ENCODE assay signal across 16 cellular contexts in genomic region chr1:85121744-85122143, GRCh38.
DNase-seq lines count a peak whose midpoint lies in the region; ATAC-seq, FAIRE-seq and TF ChIP-seq lines count a peak whose summit lies in the region.
"Had no signal": no experiment of that assay in that cellular context is flagged by ENCODE, and none has a peak within 500 bp of the region (broad histone marks: within the 10 kb centered on the region; RNA-seq: fewer than 3 reads in every experiment).

No MANE protein-coding gene starts in this region.

- H4K8ac ChIP-seq in IMR-90 (ENCODE audit: low read depth in 2 of 2, low read length in 2 of 2) (no peak overlapping the region), H1 (ENCODE audit: extremely low read depth, insufficient read depth, low read length) (no peak overlapping the region), H9 (replicated peaks; ENCODE audit: insufficient read length, low read depth, low read length) (no peak overlapping the region)

- H3K4me2 ChIP-seq in IMR-90 (ENCODE audit: low read depth, low read length) (no peak overlapping the region), H1 (ENCODE audit: insufficient read depth in 1 of 2, low read depth in 2 of 2, low read length in 2 of 2) (no peak overlapping the region), keratinocyte (ENCODE audit: control insufficient read depth, extremely low read depth, insufficient read depth, low read depth, low read length) (no peak overlapping the region), H9 (ENCODE audit: insufficient read depth, insufficient read length, low read length) (no peak overlapping the region)

- intact Hi-C loops in IMR-90 (cut with micrococcal nuclease): no loop called here

- TF ChIP-seq RAD21 in IMR-90 (IDR thresholded peaks at IDR 0.05; ENCODE audit: low read length) (no peak), H1 (IDR thresholded peaks at IDR 0.05 in 1 of 2, conservative IDR thresholded peaks at IDR 0.05 in 1 of 2; ENCODE audit: low read depth in 2 of 2, low read length in 2 of 2) (no peak)

- H3K4me1 ChIP-seq in IMR-90 (ENCODE audit: control insufficient read depth, insufficient read depth, low read length) (peaks cover 5% of the 10 kb centered on the region), H1 (replicated peaks in 1 of 4; ENCODE audit: control insufficient read depth in 3 of 4, insufficient read depth in 4 of 4, low read length in 3 of 4) (no peaks in the 10 kb centered on the region), keratinocyte (ENCODE audit: control insufficient read depth, extremely low read depth, insufficient read depth, low read length) (no peaks in the 10 kb centered on the region), H9 (ENCODE audit: insufficient read depth, low read length) (no peaks in the 10 kb centered on the region)

- H3K79me1 ChIP-seq in IMR-90 (ENCODE audit: low read depth in 1 of 2, low read length in 2 of 2) (no peaks in the 10 kb centered on the region), H1 (ENCODE audit: low read depth, low read length) (no peaks in the 10 kb centered on the region), H9 (ENCODE audit: insufficient read depth, low read depth, low read length, poor library complexity, severe bottlenecking) (no peaks in the 10 kb centered on the region)

- H3K4me1 Mint-ChIP-seq in H9: peaks cover 8 to 14% of the 10 kb centered on the region in 2 experiments
- H3K4me1 Mint-ChIP-seq: B cell had no signal

- no TSS peak for BruUV-seq in IMR-90 (replicated peaks; lab: Mats Ljungman, UMichigan)

- H2AFZ ChIP-seq in IMR-90 (replicated peaks; ENCODE audit: low read length, poor library complexity): no peak overlapping the region
- H2AFZ ChIP-seq in H1 (ENCODE audit: low read length): 0 out of 2 replicates have a peak overlapping the region, but pooled peaks have one; percentile 18
- H2AFZ ChIP-seq in keratinocyte (ENCODE audit: control insufficient read depth, low read length): no peak overlapping the region
- no peak overlapping the region for H2AFZ ChIP-seq in H9 (ENCODE audit: low read length)

- H3T11ph ChIP-seq in H9 (ENCODE audit: low read length): no peak overlapping the region

- POLR2A ChIA-PET in IMR-90 (lab: Charles Lee; ENCODE audit: unreplicated experiment): no interaction called here
- POLR2A ChIA-PET in H1 (lab: Charles Lee; ENCODE audit: partially characterized antibody): no interaction called here

- H2AK5ac ChIP-seq in IMR-90 (ENCODE audit: low read depth, low read length): no peak overlapping the region
- H2AK5ac ChIP-seq in H1 (ENCODE audit: low read depth, low read length): no peak overlapping the region
- H2AK5ac ChIP-seq in H9 (ENCODE audit: insufficient read length, low read length): no peak overlapping the region

- H3K36me3 Mint-ChIP-seq in H9 (ENCODE audit: insufficient read depth in 1 of 3, low read depth in 3 of 3): no peaks in the 10 kb centered on the region

- H3K9me3 Mint-ChIP-seq in H9: no peaks in the 10 kb centered on the region
- H3K9me3 Mint-ChIP-seq: CD4-positive, alpha-beta T cell had no signal

- no peak overlapping the region for H4K91ac ChIP-seq in IMR-90 (ENCODE audit: insufficient read depth, low read depth, low read length)
- no peak overlapping the region for H4K91ac ChIP-seq in H1 (replicated peaks; ENCODE audit: insufficient read length, low read length)
- no peak overlapping the region for H4K91ac ChIP-seq in H9 (ENCODE audit: insufficient read length, low read depth, low read length)

- H3K23me2 ChIP-seq in H1 (ENCODE audit: low read depth, low read length): no peaks in the 10 kb centered on the region
- no peaks in the 10 kb centered on the region for H3K23me2 ChIP-seq in H9 (ENCODE audit: insufficient read length, low read depth, low read length, poor library complexity, severe bottlenecking)

- H3K4me3 ChIP-seq in IMR-90 (ENCODE audit: insufficient read depth, low read depth, low read length) (no peak overlapping the region), H1 (ENCODE audit: extremely low read depth in 1 of 4, insufficient read depth in 2 of 4, low read depth in 3 of 4, low read length in 4 of 4) (no peak overlapping the region), keratinocyte (ENCODE audit: control insufficient read depth in 2 of 3, extremely low read depth in 1 of 3, insufficient read depth in 2 of 3, low read depth in 1 of 3, low read length in 3 of 3) (no peak overlapping the region)

- no peak overlapping the region for H2AK9ac ChIP-seq in IMR-90 (replicated peaks; ENCODE audit: low read depth, low read length, poor library complexity)

- H3K9me3 ChIP-seq in IMR-90 (ENCODE audit: control insufficient read depth, insufficient read depth, low read length): no peaks in the 10 kb centered on the region
- no peaks in the 10 kb centered on the region for H3K9me3 ChIP-seq in H1 (ENCODE audit: insufficient read depth in 2 of 2, low read depth in 1 of 2, low read length in 1 of 2)
- no peaks in the 10 kb centered on the region for H3K9me3 ChIP-seq in keratinocyte (ENCODE audit: control insufficient read depth, low read depth, low read length)
- no peaks in the 10 kb centered on the region for H3K9me3 ChIP-seq in H9 (ENCODE audit: control insufficient read depth, low read depth, low read length)

- DNase-seq in ELR (ENCODE audit: low read depth): peak; percentile 45
- DNase-seq in IMR-90: peak; percentile 55
- DNase-seq in H1 (ENCODE audit: low read depth in 1 of 2, low spot score in 2 of 2): no peak
- no peak for DNase-seq in keratinocyte (ENCODE audit: low read depth, low spot score)
- DNase-seq in GM13977 (ENCODE audit: low spot score): no peak
- no peak for DNase-seq in H9
- no peak for DNase-seq in activated CD4-positive, alpha-beta T cell treated with anti-CD3 and anti-CD28 coated beads for 4 hours
- DNase-seq: ACHN; C1 segment of cervical spinal cord; Calu3; CD4-positive, alpha-beta T cell; DMS 273 treated with DMSO at 0.1 percent for 48 hours had no signal

- no peaks in the 10 kb centered on the region for H3K79me2 ChIP-seq in H1 (ENCODE audit: control insufficient read depth in 1 of 2, insufficient read depth in 2 of 2, low read length in 2 of 2)
- H3K79me2 ChIP-seq in keratinocyte (ENCODE audit: control insufficient read depth, insufficient read depth, low read length): no peaks in the 10 kb centered on the region
- H3K79me2 ChIP-seq in H9 (ENCODE audit: insufficient read depth, low read length): no peaks in the 10 kb centered on the region

- dilution Hi-C loops in IMR-90 (cut with HindIII; ENCODE audit: low sequenced_read_pairs, unreplicated experiment): no loop called here
- dilution Hi-C loops in keratinocyte (cut with MboI; ENCODE audit: extremely low pct_ligation_motif_present, low sequenced_read_pairs): no loop called here

- FAIRE-seq in H1 (lab: Jason Lieb, UNC) (no peak), keratinocyte (lab: Jason Lieb, UNC) (peak; percentile 17)
- FAIRE-seq: G401.6, GM12891, H54 had no signal

- TF ChIP-seq CTCF in IMR-90 (conservative IDR thresholded peaks at IDR 0.05; ENCODE audit: low read depth, low read length) (no peak), H1 (IDR thresholded peaks at IDR 0.05; ENCODE audit: control extremely low read depth in 1 of 3, insufficient read depth in 1 of 3, low read depth in 1 of 3, low read length in 3 of 3) (no peak), keratinocyte (optimal IDR thresholded peaks at IDR 0.05 in 1 of 3, IDR thresholded peaks at IDR 0.05 in 1 of 3, conservative IDR thresholded peaks at IDR 0.05 in 1 of 3; ENCODE audit: extremely low read depth in 1 of 3, insufficient read depth in 2 of 3, low read length in 3 of 3) (no peak), GM13977 (IDR thresholded peaks at IDR 0.05; ENCODE audit: extremely low read depth, insufficient read depth, missing control alignments) (no peak), H9 (conservative IDR thresholded peaks at IDR 0.05) (no peak)

- TF ChIP-seq POLR2A in IMR-90 (IDR thresholded peaks at IDR 0.05; ENCODE audit: low read depth, low read length) (no peak), H1 (IDR thresholded peaks at IDR 0.05; ENCODE audit: control extremely low read depth in 1 of 2, low read depth in 2 of 2, low read length in 2 of 2) (no peak)

- H3K23ac ChIP-seq in IMR-90 (ENCODE audit: low read depth, low read length): no peak overlapping the region
- no peak overlapping the region for H3K23ac ChIP-seq in H1 (ENCODE audit: insufficient read length)
- no peak overlapping the region for H3K23ac ChIP-seq in H9 (ENCODE audit: insufficient read length, low read depth, low read length)

- H2BK15ac ChIP-seq in IMR-90 (ENCODE audit: low read depth, low read length) (no peak overlapping the region), H1 (ENCODE audit: low read length) (no peak overlapping the region), H9 (ENCODE audit: low read depth, low read length) (no peak overlapping the region)

- H3K27me3 Mint-ChIP-seq in H9 (ENCODE audit: low read depth): no peaks in the 10 kb centered on the region

- H2BK120ac ChIP-seq in IMR-90 (ENCODE audit: low read depth, low read length) (no peak overlapping the region), H1 (replicated peaks; ENCODE audit: low read depth, low read length) (no peak overlapping the region), H9 (ENCODE audit: low read depth, low read length, poor library complexity, severe bottlenecking) (no peak overlapping the region)

- no peak overlapping the region for H2BK20ac ChIP-seq in IMR-90 (ENCODE audit: low read depth, low read length)
- H2BK20ac ChIP-seq in H1 (ENCODE audit: low read length): no peak overlapping the region
- no peak overlapping the region for H2BK20ac ChIP-seq in H9 (ENCODE audit: low read depth, low read length, poor library complexity, severe bottlenecking)

- no peak overlapping the region for H3K14ac ChIP-seq in IMR-90 (replicated peaks; ENCODE audit: low read depth, low read length)
- no peak overlapping the region for H3K14ac ChIP-seq in H1 (ENCODE audit: insufficient read length)
- no peak overlapping the region for H3K14ac ChIP-seq in H9 (ENCODE audit: insufficient read depth, low read length)

- no peak overlapping the region for H3K27ac Mint-ChIP-seq in H9
- H3K27ac Mint-ChIP-seq: B cell; CD4-positive, alpha-beta T cell had no signal

- TF ChIP-seq EP300 in H1 (IDR thresholded peaks at IDR 0.05; ENCODE audit: borderline replicate concordance in 1 of 2, low read depth in 2 of 2, low read length in 2 of 2): no peak

- H2BK12ac ChIP-seq in H1 (ENCODE audit: low read depth, low read length) (no peak overlapping the region), H9 (ENCODE audit: insufficient read length, low read depth, low read length) (no peak overlapping the region)

- H3K36me3 ChIP-seq in IMR-90 (ENCODE audit: control insufficient read depth, insufficient read depth, low read length) (no peaks in the 10 kb centered on the region), H1 (ENCODE audit: control insufficient read depth in 2 of 4, insufficient read depth in 4 of 4, low read length in 3 of 4) (no peaks in the 10 kb centered on the region), keratinocyte (ENCODE audit: control insufficient read depth in 2 of 2, extremely low read depth in 1 of 2, insufficient read depth in 2 of 2, low read length in 2 of 2) (no peaks in the 10 kb centered on the region)

- H4K5ac ChIP-seq in IMR-90 (ENCODE audit: low read depth, low read length) (no peak overlapping the region), H1 (ENCODE audit: insufficient read length, low read depth, low read length) (no peak overlapping the region), H9 (ENCODE audit: insufficient read length, low read depth, low read length) (no peak overlapping the region)

- H3K4me3 Mint-ChIP-seq in H9: no peak overlapping the region
- H3K4me3 Mint-ChIP-seq: B cell; CD4-positive, alpha-beta T cell had no signal

- H3K27me3 ChIP-seq in IMR-90 (ENCODE audit: control insufficient read depth, insufficient read depth, low read length): no peaks in the 10 kb centered on the region
- peaks cover 0 to under 1% (median 0%) of the 10 kb centered on the region in 4 experiments; a peak in 1 of 7 replicates for H3K27me3 ChIP-seq in H1 (replicated peaks in 1 of 4; ENCODE audit: control insufficient read depth in 3 of 4, extremely low read depth in 1 of 4, insufficient read depth in 3 of 4, low read length in 3 of 4)
- H3K27me3 ChIP-seq in keratinocyte (ENCODE audit: control insufficient read depth, extremely low read depth, insufficient read depth, low read length): no peaks in the 10 kb centered on the region
- no peaks in the 10 kb centered on the region for H3K27me3 ChIP-seq in H9 (ENCODE audit: insufficient read depth, low read length)

- in situ Hi-C loops in IMR-90 (cut with MboI; ENCODE audit: low sequenced_read_pairs) (loop anchor here (5.0 kb wide), 1 partner anchor 121 kb away; no protein-coding TSS in a partner anchor), GM13977 (cut with MboI; ENCODE audit: low pct_unique_long_range_greater_than_20kb, low sequenced_read_pairs, unreplicated experiment) (loop anchor here (25.0 kb wide), 1 partner anchor 116 kb away; no protein-coding TSS in a partner anchor)

- H4K20me1 ChIP-seq in IMR-90 (ENCODE audit: insufficient read depth, low read length): no peaks in the 10 kb centered on the region
- no peaks in the 10 kb centered on the region for H4K20me1 ChIP-seq in H1 (replicated peaks in 1 of 2; ENCODE audit: control insufficient read depth in 1 of 2, insufficient read depth in 2 of 2, low read length in 2 of 2)
- H4K20me1 ChIP-seq in keratinocyte (ENCODE audit: control insufficient read depth, extremely low read depth, insufficient read depth, low read length): no peaks in the 10 kb centered on the region
- H4K20me1 ChIP-seq in H9 (ENCODE audit: control insufficient read depth, insufficient read depth, insufficient read length): no peaks in the 10 kb centered on the region

- H3K27ac ChIP-seq in IMR-90 (ENCODE audit: insufficient read depth, low read length) (no peak overlapping the region), H1 (ENCODE audit: low read depth, low read length) (no peak overlapping the region), keratinocyte (ENCODE audit: control insufficient read depth, insufficient read depth, low read length) (no peak overlapping the region), H9 (ENCODE audit: insufficient read length, low read depth, low read length) (no peak overlapping the region)

- no peak overlapping the region for H3K18ac ChIP-seq in IMR-90 (ENCODE audit: low read depth, low read length)
- no peak overlapping the region for H3K18ac ChIP-seq in H1 (ENCODE audit: extremely low read depth, low read length)
- no peak overlapping the region for H3K18ac ChIP-seq in H9 (ENCODE audit: insufficient read length, low read depth, low read length)

- H3K4ac ChIP-seq in IMR-90 (ENCODE audit: low read depth, low read length): no peak overlapping the region
- no peak overlapping the region for H3K4ac ChIP-seq in H1 (replicated peaks; ENCODE audit: insufficient read length, low read depth, low read length)
- H3K4ac ChIP-seq in H9 (ENCODE audit: low read depth, low read length): no peak overlapping the region

- no CpG with 5 or more reads among the region's 4 CpGs for WGBS in IMR-90 (ENCODE audit: extremely low coverage in 2 of 2, insufficient read length in 1 of 2), 2 experiments
- WGBS in H1 (ENCODE audit: extremely low coverage in 1 of 2, insufficient coverage in 1 of 2, insufficient read length in 1 of 2, insufficient replicate concordance in 2 of 2, low coverage in 1 of 2, low lambda C conversion rate in 2 of 2, missing lambda C conversion rate in 1 of 2), 2 experiments: 84% methylated on average over 4 of the region's 4 CpGs; no CpG with 5 or more reads in 1 of the 2 experiments
- WGBS in H9 (ENCODE audit: extremely low coverage, insufficient read length, low lambda C conversion rate): no CpG with 5 or more reads among the region's 4 CpGs

- H2BK5ac ChIP-seq in IMR-90 (ENCODE audit: low read depth, low read length, poor library complexity, severe bottlenecking) (no peak overlapping the region), H1 (ENCODE audit: low read depth, low read length) (no peak overlapping the region), H9 (ENCODE audit: insufficient read length, low read length) (no peak overlapping the region)

- H3K9ac ChIP-seq in IMR-90 (ENCODE audit: low read depth, low read length) (no peak overlapping the region), H1 (replicated peaks in 1 of 4; ENCODE audit: extremely low read depth in 1 of 4, low read depth in 3 of 4, low read length in 3 of 4) (no peak overlapping the region), keratinocyte (ENCODE audit: control insufficient read depth, extremely low read depth, insufficient read depth, low read length) (no peak overlapping the region), H9 (ENCODE audit: extremely low read depth, insufficient read length, low read length) (no peak overlapping the region)

- H3K9me1 ChIP-seq in IMR-90 (ENCODE audit: insufficient read depth, low read length): no peaks in the 10 kb centered on the region
- no peaks in the 10 kb centered on the region for H3K9me1 ChIP-seq in keratinocyte (ENCODE audit: control insufficient read depth, extremely low read depth, insufficient read depth, low read length)

- ATAC-seq in IMR-90 (ENCODE audit: low read depth): no peak

- CTCF ChIA-PET in IMR-90 (lab: Yijun Ruan, JAX): no interaction called here
- CTCF ChIA-PET in H1 (lab: Charles Lee; ENCODE audit: partially characterized antibody): no interaction called here

- H3K56ac ChIP-seq in IMR-90 (ENCODE audit: extremely low read depth, insufficient read depth, low read length) (no peak overlapping the region), H1 (replicated peaks; ENCODE audit: insufficient read length, low read depth, low read length) (no peak overlapping the region), H9 (ENCODE audit: insufficient read length, low read depth, low read length) (no peak overlapping the region)

Comparison
In these comparisons a context has a peak if more than half of its experiments do, and no peak if none do; other contexts are left out.
1. DNase-seq: peak in ELR (single experiment) and IMR-90 (single experiment); none in H1 (0 of 2), keratinocyte (single experiment), GM13977 (single experiment), H9 (single experiment) and activated CD4-positive, alpha-beta T cell treated with anti-CD3 and anti-CD28 coated beads for 4 hours (0 of 2).